8 cellular contexts compared by ENCODE assay signal in genomic region chr12:30796508-30796780, GRCh38.
DNase-seq lines count a peak whose midpoint lies in the region; ATAC-seq and TF ChIP-seq lines count a peak whose summit lies in the region.

No MANE protein-coding gene starts in this region.

- DNase-seq in activated naive CD4-positive, alpha-beta T cell treated with anti-CD3 and anti-CD28 coated beads, Interleukin-2, amount 10 ng/mL, durations not matched to agents 7 days and 5 days = no peak
- DNase-seq in LoVo (ENCODE audit: low spot score) = peak; percentile 46
- DNase-seq in astrocyte of the spinal cord (ENCODE audit: low read depth, low spot score) = peak; percentile 81
- DNase-seq in stimulated activated effector memory CD8-positive, alpha-beta T cell treated with anti-CD3 and anti-CD28 coated beads, Interleukin-12 subunit alpha, Interleukin-12 subunit beta, amount 100 ng/mL, for 72 hours (ENCODE audit: low spot score in 2 of 2) = peak in 1 of 2 donors; percentile 8
- DNase-seq in globus pallidus (ENCODE audit: low spot score) = no peak

- H3K4me1 Mint-ChIP-seq in activated naive CD4-positive, alpha-beta T cell treated with anti-CD3 and anti-CD28 coated beads, Interleukin-2, amount 50 U/mL, for 24 hours = peaks cover 9% of the 10 kb centered on the region
- H3K4me1 Mint-ChIP-seq in activated naive CD4-positive, alpha-beta T cell treated with anti-CD3 and anti-CD28 coated beads, Interleukin-2, amount 10 ng/mL, durations not matched to agents 7 days and 5 days = peaks cover 22% of the 10 kb centered on the region
- H3K4me1 Mint-ChIP-seq in stimulated activated effector memory CD8-positive, alpha-beta T cell treated with anti-CD3 and anti-CD28 coated beads, Interleukin-12 subunit alpha, Interleukin-12 subunit beta, amount 100 ng/mL, for 72 hours = peaks cover 26% of the 10 kb centered on the region

- H3K9me3 ChIP-seq in iPS-18c (ENCODE audit: control insufficient read depth, insufficient read depth, low read length) = no peaks in the 10 kb centered on the region

- H3K27me3 Mint-ChIP-seq in activated naive CD4-positive, alpha-beta T cell treated with anti-CD3 and anti-CD28 coated beads, Interleukin-2, amount 50 U/mL, for 24 hours = peaks cover 31% of the 10 kb centered on the region
- peaks cover 69% of the 10 kb centered on the region for H3K27me3 Mint-ChIP-seq in activated naive CD4-positive, alpha-beta T cell treated with anti-CD3 and anti-CD28 coated beads, Interleukin-2, amount 10 ng/mL, durations not matched to agents 7 days and 5 days

- peak overlapping the region; percentile 52 for H3K4me3 ChIP-seq in astrocyte of the spinal cord (ENCODE audit: low read depth, low read length)
- peak overlapping the region; percentile 66 for H3K4me3 ChIP-seq in iPS-18c (ENCODE audit: insufficient read depth, low read depth, low read length)

- CTCF ChIA-PET in activated naive CD4-positive, alpha-beta T cell treated with anti-CD3 and anti-CD28 coated beads, Interleukin-2, amount 10 ng/mL, durations not matched to agents 7 days and 5 days (lab: Charles Lee) = interaction anchor here (0.9 kb wide), 1 partner anchor 10 kb away, joined by 3 read pairs; no protein-coding TSS in a partner anchor

- H3K27ac Mint-ChIP-seq in activated naive CD4-positive, alpha-beta T cell treated with anti-CD3 and anti-CD28 coated beads, Interleukin-2, amount 50 U/mL, for 24 hours = no peak overlapping the region
- H3K27ac Mint-ChIP-seq in activated naive CD4-positive, alpha-beta T cell treated with anti-CD3 and anti-CD28 coated beads, Interleukin-2, amount 10 ng/mL, durations not matched to agents 7 days and 5 days = no peak overlapping the region
- no peak overlapping the region for H3K27ac Mint-ChIP-seq in stimulated activated effector memory CD8-positive, alpha-beta T cell treated with anti-CD3 and anti-CD28 coated beads, Interleukin-12 subunit alpha, Interleukin-12 subunit beta, amount 100 ng/mL, for 72 hours

- no peaks in the 10 kb centered on the region for H3K9me3 Mint-ChIP-seq in activated naive CD4-positive, alpha-beta T cell treated with anti-CD3 and anti-CD28 coated beads, Interleukin-2, amount 50 U/mL, for 24 hours
- no peaks in the 10 kb centered on the region for H3K9me3 Mint-ChIP-seq in activated naive CD4-positive, alpha-beta T cell treated with anti-CD3 and anti-CD28 coated beads, Interleukin-2, amount 10 ng/mL, durations not matched to agents 7 days and 5 days
- H3K9me3 Mint-ChIP-seq in stimulated activated effector memory CD8-positive, alpha-beta T cell treated with anti-CD3 and anti-CD28 coated beads, Interleukin-12 subunit alpha, Interleukin-12 subunit beta, amount 100 ng/mL, for 72 hours = no peaks in the 10 kb centered on the region

- H3K4me3 Mint-ChIP-seq in activated naive CD4-positive, alpha-beta T cell treated with anti-CD3 and anti-CD28 coated beads, Interleukin-2, amount 50 U/mL, for 24 hours = peak overlapping the region; percentile 73
- H3K4me3 Mint-ChIP-seq in activated naive CD4-positive, alpha-beta T cell treated with anti-CD3 and anti-CD28 coated beads, Interleukin-2, amount 10 ng/mL, durations not matched to agents 7 days and 5 days = no peak overlapping the region
- peak overlapping the region; percentile 77 for H3K4me3 Mint-ChIP-seq in stimulated activated effector memory CD8-positive, alpha-beta T cell treated with anti-CD3 and anti-CD28 coated beads, Interleukin-12 subunit alpha, Interleukin-12 subunit beta, amount 100 ng/mL, for 72 hours

- TF ChIP-seq CTCF in astrocyte of the spinal cord (IDR thresholded peaks at IDR 0.05; ENCODE audit: low read depth, low read length) = no peak

- in situ Hi-C loops in astrocyte of the spinal cord (cut with HindIII; ENCODE audit: low sequenced_read_pairs) = no loop called here

- H3K36me3 Mint-ChIP-seq in activated naive CD4-positive, alpha-beta T cell treated with anti-CD3 and anti-CD28 coated beads, Interleukin-2, amount 50 U/mL, for 24 hours = no peaks in the 10 kb centered on the region
- H3K36me3 Mint-ChIP-seq in activated naive CD4-positive, alpha-beta T cell treated with anti-CD3 and anti-CD28 coated beads, Interleukin-2, amount 10 ng/mL, durations not matched to agents 7 days and 5 days = no peaks in the 10 kb centered on the region
- no peaks in the 10 kb centered on the region for H3K36me3 Mint-ChIP-seq in stimulated activated effector memory CD8-positive, alpha-beta T cell treated with anti-CD3 and anti-CD28 coated beads, Interleukin-12 subunit alpha, Interleukin-12 subunit beta, amount 100 ng/mL, for 72 hours

- peak; percentile 20 for ATAC-seq in stimulated activated effector memory CD8-positive, alpha-beta T cell treated with anti-CD3 and anti-CD28 coated beads, Interleukin-12 subunit alpha, Interleukin-12 subunit beta, amount 100 ng/mL, for 72 hours
- no peak for ATAC-seq in HG03520 (IDR thresholded peaks at IDR 0.05; ENCODE audit: unreplicated experiment)

Comparison
In these comparisons a context has a peak if more than half of its experiments do, and no peak if none do; other contexts are left out.
1. DNase-seq: peak in LoVo (single experiment) and astrocyte of the spinal cord (single experiment); none in activated naive CD4-positive, alpha-beta T cell treated with anti-CD3 and anti-CD28 coated beads, Interleukin-2, amount 10 ng/mL, durations not matched to agents 7 days and 5 days (single experiment) and globus pallidus (single experiment).